Comparison of ENCODE assay signal across 8 cellular contexts in the genomic region with DNA sequence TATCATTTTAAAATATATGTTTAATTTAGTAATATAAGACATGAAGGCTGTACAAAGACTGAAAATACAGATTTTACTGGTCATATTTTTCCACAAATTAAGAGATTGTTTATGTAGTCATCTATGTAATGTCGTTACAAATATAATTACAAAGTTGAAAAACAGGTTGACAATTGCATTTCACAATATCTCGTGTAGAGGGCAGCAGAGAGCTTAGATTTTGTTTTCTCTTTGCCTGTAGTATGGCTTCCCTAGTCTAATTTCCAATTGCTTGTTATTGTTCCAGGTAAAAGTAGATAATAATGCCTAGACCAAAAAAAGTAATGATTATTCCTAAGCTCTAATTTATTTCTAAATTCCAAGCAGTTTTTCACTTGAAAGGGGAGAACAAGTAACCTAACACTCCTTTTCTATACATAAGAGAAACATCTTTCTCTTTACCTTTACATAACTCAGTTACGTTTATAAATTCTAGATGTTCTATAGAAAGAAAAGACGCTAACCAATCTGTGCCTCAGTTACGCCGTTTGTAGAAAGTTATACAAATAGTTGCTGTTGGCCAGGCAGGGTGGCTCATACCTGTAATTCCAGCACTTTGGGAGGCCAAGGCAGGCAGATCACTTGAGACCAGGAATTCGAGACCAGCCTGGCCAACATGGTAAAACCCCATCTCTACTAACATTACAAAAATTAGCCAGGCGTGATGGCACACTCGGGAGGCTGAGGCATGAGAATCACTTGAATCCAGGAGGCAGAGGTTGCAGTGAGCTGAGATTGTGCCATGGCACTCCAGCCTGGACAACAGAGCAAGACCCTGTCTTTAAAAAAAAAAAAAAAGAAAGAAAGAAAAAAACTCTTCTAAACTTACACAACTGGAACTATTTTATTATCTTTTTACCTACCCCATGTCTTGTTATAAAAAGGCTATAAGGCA. TPM values are rescaled to one million over a fixed set of nuclear protein-coding genes. Genes with fewer than 3 reads are reported as not detected.
DNase-seq lines count a peak whose midpoint lies in the region; ATAC-seq, FAIRE-seq and TF ChIP-seq lines count a peak whose summit lies in the region.

No MANE protein-coding gene starts in this region.

- no peak overlapping the region for H3K4me3 ChIP-seq in AG10803 (ENCODE audit: low read length)
- H3K4me3 ChIP-seq in GM06990 (replicated peaks; ENCODE audit: low read depth, low read length) = no peak overlapping the region
- no peak overlapping the region for H3K4me3 ChIP-seq in ascending aorta
- H3K4me3 ChIP-seq in kidney (ENCODE audit: low read length in 2 of 2) = no peak overlapping the region
- no peak overlapping the region for H3K4me3 ChIP-seq in thyroid gland (replicated peaks in 1 of 3)

- H3K9me3 ChIP-seq in ascending aorta = no peaks in the 10 kb centered on the region
- H3K9me3 ChIP-seq in kidney (ENCODE audit: control insufficient read depth in 1 of 2, low read length in 2 of 2) = no peaks in the 10 kb centered on the region
- H3K9me3 ChIP-seq in thyroid gland = no peaks in the 10 kb centered on the region

- H3K4me1 ChIP-seq in ascending aorta = peaks cover 0 to 20% of the 10 kb centered on the region in 2 donors
- peaks cover 0 to 3% of the 10 kb centered on the region in 2 donors for H3K4me1 ChIP-seq in kidney (ENCODE audit: control insufficient read depth in 1 of 2, insufficient read depth in 1 of 2, low read depth in 1 of 2, low read length in 2 of 2)
- peaks cover 9 to 19% of the 10 kb centered on the region in 2 donors for H3K4me1 ChIP-seq in thyroid gland

- H3K36me3 ChIP-seq in GM06990 (ENCODE audit: control insufficient read depth, insufficient read depth, low read length) = no peaks in the 10 kb centered on the region
- H3K36me3 ChIP-seq in ascending aorta = no peaks in the 10 kb centered on the region
- no peaks in the 10 kb centered on the region for H3K36me3 ChIP-seq in kidney (ENCODE audit: control insufficient read depth in 1 of 2, insufficient read depth in 2 of 2, low read length in 2 of 2)
- no peaks in the 10 kb centered on the region for H3K36me3 ChIP-seq in thyroid gland

- H3K27me3 ChIP-seq in GM06990 (replicated peaks; ENCODE audit: control insufficient read depth, insufficient read depth, low read length) (no peaks in the 10 kb centered on the region), ascending aorta (no peaks in the 10 kb centered on the region), thyroid gland (no peaks in the 10 kb centered on the region)

- 53 to 57% methylated on average over 9 of the region's 9 CpGs for WGBS in thyroid gland, 2 donors

- DNase-seq in AG10803 (ENCODE audit: low read depth) (peak; percentile 47), GM06990 (ENCODE audit: extremely low read depth, insufficient read length) (peak; percentile 24), NCI-H446 treated with DMSO at 0.1 percent for 48 hours (lab: John Stamatoyannopoulos, UW) (peak; percentile 17), ascending aorta (ENCODE audit: low spot score in 2 of 2) (no peak), kidney (no peak), thyroid gland (no peak)

- no peak overlapping the region for H3K9ac ChIP-seq in kidney (ENCODE audit: low read length in 2 of 2)

- FAIRE-seq in kidney (lab: Jason Lieb, UNC) = peak; percentile 97

- ATAC-seq in GM21447 (IDR thresholded peaks at IDR 0.05; ENCODE audit: unreplicated experiment) (no peak), GM18868 (IDR thresholded peaks at IDR 0.05; ENCODE audit: unreplicated experiment) (no peak)

- intact Hi-C loops in ascending aorta (cut with DNase I) (loop anchor here (1.0 to 10.0 kb wide), 3 partner anchors 181 to 430 kb away; partner anchors contain the start of gene GDI2), kidney (cut with DNase I) (loop anchor here (5.0 to 10.0 kb wide), 2 partner anchors 180 to 432 kb away; no protein-coding TSS in a partner anchor), thyroid gland (cut with DNase I) (loop anchor here (10.0 kb wide), 1 partner anchor 432 kb away; no protein-coding TSS in a partner anchor)

- no peak overlapping the region for H3K27ac ChIP-seq in ascending aorta
- no peak overlapping the region for H3K27ac ChIP-seq in kidney (ENCODE audit: low read depth in 2 of 2, low read length in 2 of 2)
- no peak overlapping the region for H3K27ac ChIP-seq in thyroid gland

- TF ChIP-seq POLR2A in thyroid gland (IDR thresholded peaks at IDR 0.05) = no peak

- peak; percentile 82 for TF ChIP-seq CTCF in AG10803 (conservative IDR thresholded peaks at IDR 0.05; ENCODE audit: low read length)
- TF ChIP-seq CTCF in GM06990 (IDR thresholded peaks at IDR 0.05; ENCODE audit: insufficient read depth, low read length, poor library complexity, severe bottlenecking) = peak; percentile 57
- peak; percentile 52 to 80 (median 68) for TF ChIP-seq CTCF in ascending aorta (IDR thresholded peaks at IDR 0.05)
- TF ChIP-seq CTCF in kidney (IDR thresholded peaks at IDR 0.05; ENCODE audit: borderline replicate concordance, extremely low read depth, insufficient read depth) = peak; percentile 69
- TF ChIP-seq CTCF in thyroid gland (IDR thresholded peaks at IDR 0.05) = peak; percentile 23 to 96 (median 72)

RNA-seq across cellular contexts. Expression of gene NET1, which starts 30.0 kb away (rescaled TPM):
- total RNA-seq in ascending aorta = 95.9 TPM
- total RNA-seq in kidney = 86.5 TPM
- polyA plus RNA-seq in kidney (ENCODE audit: insufficient read depth, low read depth, low replicate concordance) = 35.9 TPM
- total RNA-seq in thyroid gland = 100 to 1,000 TPM in 2 of 4 donors, 10 to 100 TPM in 2; 50.9 to 151 (median 112) TPM

RNA-seq across cellular contexts. Expression of gene TUBAL3, which starts 37.7 kb away (rescaled TPM):
- total RNA-seq in ascending aorta = not detected
- 0.44 TPM for total RNA-seq in kidney
- 10.8 TPM for polyA plus RNA-seq in kidney (ENCODE audit: insufficient read depth, low read depth, low replicate concordance)
- 1 to 10 TPM in 1 of 4 donors, under 1 TPM in 1, not detected in 2; 0.33 to 1.1 TPM for total RNA-seq in thyroid gland

RNA-seq across cellular contexts. Expression of gene CALML5, which starts 57.0 kb away (rescaled TPM):
- total RNA-seq in ascending aorta (not detected), kidney (not detected), thyroid gland (not detected)
- not detected for polyA plus RNA-seq in kidney (ENCODE audit: insufficient read depth, low read depth, low replicate concordance)

Comparison
In these comparisons a context has a peak if more than half of its experiments do, and no peak if none do; other contexts are left out.
1. DNase-seq: peak in AG10803 (single experiment), GM06990 (single experiment) and NCI-H446 treated with DMSO at 0.1 percent for 48 hours (single experiment); none in ascending aorta (0 of 2), kidney (single experiment) and thyroid gland (0 of 2).
2. Peak in every context shown above with its lines, with median percentiles within 50 percentile points of each other: CTCF ChIP-seq.